14 cellular contexts compared by ENCODE assay signal in genomic region chr2:143477724-143478443, GRCh38.
A peak's percentile ranks its signal among the peaks of the same experiment; 100 is the strongest.
DNase-seq lines count a peak whose midpoint lies in the region; ATAC-seq and FAIRE-seq lines count a peak whose summit lies in the region.
"Had no signal": no experiment of that assay in that cellular context is flagged by ENCODE, and none has a peak within 500 bp of the region (broad histone marks: within the 10 kb centered on the region; RNA-seq: fewer than 3 reads in every experiment).

No MANE protein-coding gene starts in this region.

- no peak for FAIRE-seq in small intestine (lab: Jason Lieb, UNC)

- CTCF ChIA-PET in activated CD4-positive, alpha-beta memory T cell treated with anti-CD3 and anti-CD28 coated beads for 36 hours (lab: Charles Lee): no interaction called here
- CTCF ChIA-PET in activated CD4-positive, alpha-beta memory T cell treated with anti-CD3 and anti-CD28 coated beads, Interleukin-2, amount 10 ng/mL, durations not matched to agents 7 days and 5 days (lab: Charles Lee): no interaction called here

- H3K27me3 ChIP-seq in small intestine (ENCODE audit: control insufficient read depth in 2 of 2, insufficient read depth in 2 of 2, low read length in 2 of 2): no peaks in the 10 kb centered on the region
- H3K27me3 ChIP-seq: spleen, upper lobe of left lung had no signal

- H3K27me3 Mint-ChIP-seq in activated CD4-positive, alpha-beta memory T cell treated with anti-CD3 and anti-CD28 coated beads for 36 hours: no peaks in the 10 kb centered on the region
- H3K27me3 Mint-ChIP-seq in activated CD4-positive, alpha-beta memory T cell treated with anti-CD3 and anti-CD28 coated beads, Interleukin-2, amount 10 ng/mL, durations not matched to agents 7 days and 5 days: no peaks in the 10 kb centered on the region
- H3K27me3 Mint-ChIP-seq in activated naive CD8-positive, alpha-beta T cell treated with anti-CD3 and anti-CD28 coated beads, Interleukin-2, amount 50 U/mL, for 24 hours: no peaks in the 10 kb centered on the region

- intact Hi-C loops in activated CD4-positive, alpha-beta memory T cell treated with anti-CD3 and anti-CD28 coated beads for 36 hours (cut with micrococcal nuclease): no loop called here

- peaks cover 9% of the 10 kb centered on the region for H3K36me3 Mint-ChIP-seq in activated CD4-positive, alpha-beta memory T cell treated with anti-CD3 and anti-CD28 coated beads for 36 hours
- peaks cover 24% of the 10 kb centered on the region for H3K36me3 Mint-ChIP-seq in activated CD4-positive, alpha-beta memory T cell treated with anti-CD3 and anti-CD28 coated beads, Interleukin-2, amount 10 ng/mL, durations not matched to agents 7 days and 5 days (ENCODE audit: low read depth)
- peaks cover 4% of the 10 kb centered on the region for H3K36me3 Mint-ChIP-seq in activated naive CD8-positive, alpha-beta T cell treated with anti-CD3 and anti-CD28 coated beads, Interleukin-2, amount 50 U/mL, for 24 hours (ENCODE audit: low read depth)

- H3K27ac ChIP-seq in small intestine (ENCODE audit: low read depth in 1 of 2, low read length in 1 of 2): peak overlapping the region in 1 of 2 donors; percentile 39
- H3K27ac ChIP-seq: epithelial cell of prostate, upper lobe of left lung had no signal

- no peaks in the 10 kb centered on the region for H3K36me3 ChIP-seq in small intestine (ENCODE audit: control insufficient read depth in 2 of 2, insufficient read depth in 2 of 2, low read length in 2 of 2)
- H3K36me3 ChIP-seq: upper lobe of left lung had no signal

- no peak overlapping the region for H3K4me3 ChIP-seq in small intestine (ENCODE audit: low read depth in 1 of 2, low read length in 2 of 2)
- H3K4me3 ChIP-seq: spleen, upper lobe of left lung had no signal

- ATAC-seq in HG02678 (IDR thresholded peaks at IDR 0.05; ENCODE audit: unreplicated experiment): peak; percentile 72
- peak; percentile 36 for ATAC-seq in activated naive CD8-positive, alpha-beta T cell treated with anti-CD3 and anti-CD28 coated beads, Interleukin-2, amount 50 U/mL, for 24 hours
- ATAC-seq in stimulated activated naive CD8-positive, alpha-beta T cell treated with anti-CD3 and anti-CD28 coated beads, Interleukin-15, Interleukin-2, amounts not matched to agents 100 U/mL and 50 U/mL, for 24 hours: peak; percentile 28
- no peak for ATAC-seq in HG03159 (IDR thresholded peaks at IDR 0.05; ENCODE audit: unreplicated experiment)

- peak; percentile 20 for DNase-seq in activated CD4-positive, alpha-beta memory T cell treated with anti-CD3 and anti-CD28 coated beads for 36 hours
- DNase-seq in activated CD4-positive, alpha-beta memory T cell treated with anti-CD3 and anti-CD28 coated beads, Interleukin-2, amount 10 ng/mL, durations not matched to agents 7 days and 5 days: no peak
- no peak for DNase-seq in activated naive CD8-positive, alpha-beta T cell treated with anti-CD3 and anti-CD28 coated beads, Interleukin-2, amount 50 U/mL, for 24 hours
- DNase-seq in stimulated activated naive CD8-positive, alpha-beta T cell treated with anti-CD3 and anti-CD28 coated beads, Interleukin-15, Interleukin-2, amounts not matched to agents 100 U/mL and 50 U/mL, for 24 hours: no peak
- no peak for DNase-seq in small intestine
- no peak for DNase-seq in DMS 273 treated with DMSO at 0.1 percent for 48 hours (lab: John Stamatoyannopoulos, UW)
- DNase-seq: activated naive CD4-positive, alpha-beta T cell treated with Interleukin-2 at 50 U/mL for 16 hours; central memory CD4-positive, alpha-beta T cell; occipital lobe; spleen; upper lobe of left lung had no signal

- 83 to 95% (median 95%) methylated on average over 1 of the region's 1 CpG for WGBS in small intestine, 3 donors

- H3K4me1 ChIP-seq in small intestine (ENCODE audit: control insufficient read depth in 2 of 2, insufficient read depth in 1 of 2, low read depth in 1 of 2, low read length in 1 of 2): no peaks in the 10 kb centered on the region

- peak overlapping the region; percentile 38 for H3K27ac Mint-ChIP-seq in activated CD4-positive, alpha-beta memory T cell treated with anti-CD3 and anti-CD28 coated beads for 36 hours
- H3K27ac Mint-ChIP-seq in activated CD4-positive, alpha-beta memory T cell treated with anti-CD3 and anti-CD28 coated beads, Interleukin-2, amount 10 ng/mL, durations not matched to agents 7 days and 5 days: no peak overlapping the region
- H3K27ac Mint-ChIP-seq in activated naive CD8-positive, alpha-beta T cell treated with anti-CD3 and anti-CD28 coated beads, Interleukin-2, amount 50 U/mL, for 24 hours: no peak overlapping the region

- POLR2A ChIA-PET in activated CD4-positive, alpha-beta memory T cell treated with anti-CD3 and anti-CD28 coated beads for 36 hours (lab: Charles Lee): interaction anchor here (0.7 to 1.2 kb wide), 3 partner anchors 9 to 227 kb away, joined by 3 to 6 read pairs (median 3); no protein-coding TSS in a partner anchor
- POLR2A ChIA-PET in activated CD4-positive, alpha-beta memory T cell treated with anti-CD3 and anti-CD28 coated beads, Interleukin-2, amount 10 ng/mL, durations not matched to agents 7 days and 5 days (lab: Charles Lee): no interaction called here

- no peaks in the 10 kb centered on the region for H3K9me3 Mint-ChIP-seq in activated CD4-positive, alpha-beta memory T cell treated with anti-CD3 and anti-CD28 coated beads for 36 hours
- H3K9me3 Mint-ChIP-seq in activated CD4-positive, alpha-beta memory T cell treated with anti-CD3 and anti-CD28 coated beads, Interleukin-2, amount 10 ng/mL, durations not matched to agents 7 days and 5 days: no peaks in the 10 kb centered on the region
- no peaks in the 10 kb centered on the region for H3K9me3 Mint-ChIP-seq in activated naive CD8-positive, alpha-beta T cell treated with anti-CD3 and anti-CD28 coated beads, Interleukin-2, amount 50 U/mL, for 24 hours

- H3K9me3 ChIP-seq in small intestine (ENCODE audit: control insufficient read depth, low read depth): no peaks in the 10 kb centered on the region
- H3K9me3 ChIP-seq: spleen, upper lobe of left lung had no signal

- H3K4me1 Mint-ChIP-seq in activated CD4-positive, alpha-beta memory T cell treated with anti-CD3 and anti-CD28 coated beads for 36 hours (ENCODE audit: low read depth): peaks cover 65% of the 10 kb centered on the region
- peaks cover 6% of the 10 kb centered on the region for H3K4me1 Mint-ChIP-seq in activated CD4-positive, alpha-beta memory T cell treated with anti-CD3 and anti-CD28 coated beads, Interleukin-2, amount 10 ng/mL, durations not matched to agents 7 days and 5 days
- peaks cover 30% of the 10 kb centered on the region for H3K4me1 Mint-ChIP-seq in activated naive CD8-positive, alpha-beta T cell treated with anti-CD3 and anti-CD28 coated beads, Interleukin-2, amount 50 U/mL, for 24 hours

- H3K4me3 Mint-ChIP-seq in activated CD4-positive, alpha-beta memory T cell treated with anti-CD3 and anti-CD28 coated beads for 36 hours: no peak overlapping the region
- no peak overlapping the region for H3K4me3 Mint-ChIP-seq in activated CD4-positive, alpha-beta memory T cell treated with anti-CD3 and anti-CD28 coated beads, Interleukin-2, amount 10 ng/mL, durations not matched to agents 7 days and 5 days
- no peak overlapping the region for H3K4me3 Mint-ChIP-seq in activated naive CD8-positive, alpha-beta T cell treated with anti-CD3 and anti-CD28 coated beads, Interleukin-2, amount 50 U/mL, for 24 hours
